8 cellular contexts compared by ENCODE assay signal in the genomic region with DNA sequence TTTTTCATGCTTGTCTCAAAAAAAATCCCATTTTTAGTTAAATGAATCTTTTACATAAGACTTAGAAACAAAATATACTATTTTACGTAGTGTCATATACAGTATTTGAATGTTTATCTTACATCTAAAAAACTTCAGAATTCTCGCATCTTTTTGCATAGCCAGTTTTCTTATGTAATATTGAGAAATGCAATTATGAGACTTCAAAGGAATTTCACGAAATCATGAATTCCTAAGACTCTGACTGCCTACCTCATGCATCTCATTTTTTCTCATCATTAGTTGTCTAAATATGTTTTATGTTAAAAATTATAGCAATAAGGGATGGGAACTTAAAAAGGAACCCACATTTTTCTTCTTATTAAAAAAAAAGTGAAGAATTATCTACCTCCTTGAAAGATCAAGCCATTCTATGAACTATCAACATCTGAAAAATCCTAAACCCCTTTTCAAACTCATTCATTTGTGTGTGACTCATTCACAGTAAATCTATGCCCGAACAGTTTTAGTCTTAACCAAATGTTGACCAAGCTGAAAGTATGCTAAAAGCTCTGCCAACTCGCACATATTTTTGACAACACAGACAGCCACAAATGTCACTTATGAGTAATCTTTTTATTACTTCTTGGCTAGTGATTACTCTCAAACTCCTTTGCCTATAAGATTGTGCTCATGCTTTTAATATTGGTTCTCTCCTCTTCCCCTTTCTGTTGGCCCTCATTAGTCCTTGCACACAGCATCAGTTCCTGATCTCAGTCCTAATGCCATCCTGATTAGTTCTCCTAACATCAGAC.
DNase-seq lines count a peak whose midpoint lies in the region; ATAC-seq and TF ChIP-seq lines count a peak whose summit lies in the region.
"Had no signal": no experiment of that assay in that cellular context is flagged by ENCODE, and none has a peak within 500 bp of the region (broad histone marks: within the 10 kb centered on the region; RNA-seq: fewer than 3 reads in every experiment).

No MANE protein-coding gene starts in this region.

- no peaks in the 10 kb centered on the region for H3K27me3 ChIP-seq in uterus

- H3K9me3 ChIP-seq in uterus: no peaks in the 10 kb centered on the region

- no peaks in the 10 kb centered on the region for H3K4me1 ChIP-seq in uterus

- no peak overlapping the region for H3K4me3 ChIP-seq in uterus

- no peaks in the 10 kb centered on the region for H3K36me3 Mint-ChIP-seq in endothelial cell (ENCODE audit: low read depth, unreplicated experiment)

- H3K36me3 ChIP-seq in uterus: no peaks in the 10 kb centered on the region

- H3K27ac ChIP-seq in uterus: no peak overlapping the region

- TF ChIP-seq CTCF in endothelial cell (IDR thresholded peaks at IDR 0.05; ENCODE audit: unreplicated experiment) (no peak), uterus (IDR thresholded peaks at IDR 0.05) (no peak)

- ATAC-seq in GM19043 (IDR thresholded peaks at IDR 0.05; ENCODE audit: low read depth, unreplicated experiment): peak; percentile 79
- ATAC-seq in HG03159 (IDR thresholded peaks at IDR 0.05; ENCODE audit: unreplicated experiment): peak; percentile 85
- peak; percentile 36 for ATAC-seq in stimulated activated naive CD8-positive, alpha-beta T cell treated with anti-CD3 and anti-CD28 coated beads, Interleukin-15, Interleukin-2, amounts not matched to agents 100 U/mL and 50 U/mL, for 24 hours

- H3K9me3 Mint-ChIP-seq in endothelial cell (ENCODE audit: unreplicated experiment): no peaks in the 10 kb centered on the region
- H3K9me3 Mint-ChIP-seq: activated T-helper 2 cell treated with anti-CD3 and anti-CD28 coated beads, Interferon-gamma antibody, Interleukin-2, Interleukin-4, amounts not matched to agents 10 μg/mL and 5 μg/mL and 100 μg/mL, durations not matched to agents 14 hours and 24 hours and 36 hours had no signal

- H3K4me1 Mint-ChIP-seq in endothelial cell (ENCODE audit: unreplicated experiment): no peaks in the 10 kb centered on the region

- DNase-seq in amniotic stem cell (lab: John Stamatoyannopoulos, UW): peak; percentile 76
- no peak for DNase-seq in stimulated activated naive CD8-positive, alpha-beta T cell treated with anti-CD3 and anti-CD28 coated beads, Interleukin-15, Interleukin-2, amounts not matched to agents 100 U/mL and 50 U/mL, for 24 hours
- DNase-seq in endothelial cell (ENCODE audit: low spot score): no peak
- no peak for DNase-seq in uterus
- DNase-seq in activated CD4-positive, alpha-beta T cell treated with anti-CD3 and anti-CD28 coated beads for 48 hours: no peak

- TF ChIP-seq POLR2A in uterus (IDR thresholded peaks at IDR 0.05): no peak

- no peak overlapping the region for H3K4me3 Mint-ChIP-seq in endothelial cell (ENCODE audit: unreplicated experiment)

- H3K27ac Mint-ChIP-seq in endothelial cell (ENCODE audit: unreplicated experiment): no peak overlapping the region
- H3K27ac Mint-ChIP-seq: activated T-helper 2 cell treated with anti-CD3 and anti-CD28 coated beads, Interferon-gamma antibody, Interleukin-2, Interleukin-4, amounts not matched to agents 10 μg/mL and 5 μg/mL and 100 μg/mL, durations not matched to agents 14 hours and 24 hours and 36 hours had no signal

- intact Hi-C loops in uterus (cut with DNase I; ENCODE audit: low total_unique reads): no loop called here

- H3K27me3 Mint-ChIP-seq in endothelial cell (ENCODE audit: unreplicated experiment): no peaks in the 10 kb centered on the region
